8 cellular contexts compared by ENCODE assay signal in genomic region chr5:7754997-7755596, GRCh38.
DNase-seq lines count a peak whose midpoint lies in the region; ATAC-seq and TF ChIP-seq lines count a peak whose summit lies in the region.

No MANE protein-coding gene starts in this region.

- no peak overlapping the region for H2AK5ac ChIP-seq in mesendoderm (ENCODE audit: low read length)

- no peak overlapping the region for H3K23ac ChIP-seq in mesendoderm (ENCODE audit: low read length)

- intact Hi-C loops in upper lobe of right lung (cut with DNase I): no loop called here

- H3K36me3 ChIP-seq in mesendoderm (ENCODE audit: control insufficient read depth, insufficient read depth, low read length): no peaks in the 10 kb centered on the region
- H3K36me3 ChIP-seq in upper lobe of right lung: no peaks in the 10 kb centered on the region

- H3K56ac ChIP-seq in mesendoderm (ENCODE audit: low read length): no peak overlapping the region

- no peak overlapping the region for H3K4me3 ChIP-seq in Jurkat, Clone E6-1 (ENCODE audit: low read length)
- H3K4me3 ChIP-seq in mesendoderm (ENCODE audit: low read length) (no peak overlapping the region), upper lobe of right lung (no peak overlapping the region)

- no peak overlapping the region for H2BK15ac ChIP-seq in mesendoderm (replicated peaks; ENCODE audit: low read depth)

- peak; percentile 3 for DNase-seq in NCI-H2227 (lab: John Stamatoyannopoulos, UW; ENCODE audit: unreplicated experiment)
- no peak for DNase-seq in NCI-H2227 treated with DMSO at 0.1 percent for 48 hours (lab: John Stamatoyannopoulos, UW)
- DNase-seq in Jurkat, Clone E6-1 (ENCODE audit: low read depth, low spot score): peak; percentile 26
- peak; percentile 71 for DNase-seq in RKO (ENCODE audit: low spot score)
- peak; percentile 38 for DNase-seq in cerebellar cortex (ENCODE audit: low spot score)
- DNase-seq in mesendoderm: peak; percentile 83
- peak; percentile 86 for DNase-seq in upper lobe of right lung

- H3K27me3 ChIP-seq in mesendoderm (ENCODE audit: insufficient read depth, low read length, poor library complexity): no peaks in the 10 kb centered on the region
- H3K27me3 ChIP-seq in upper lobe of right lung: peaks cover 7% of the 10 kb centered on the region

- peak; percentile 87 for ATAC-seq in GM21528 (IDR thresholded peaks at IDR 0.05; ENCODE audit: low FRiP score, unreplicated experiment)
- ATAC-seq in upper lobe of right lung: peak; percentile 94

- no peaks in the 10 kb centered on the region for H3K79me2 ChIP-seq in mesendoderm (ENCODE audit: control insufficient read depth, insufficient read depth, low read length)

- H3K27ac ChIP-seq in mesendoderm (ENCODE audit: low read depth, low read length): no peak overlapping the region
- H3K27ac ChIP-seq in upper lobe of right lung: no peak overlapping the region

- no peak overlapping the region for H4K5ac ChIP-seq in mesendoderm (ENCODE audit: low read length)

- H3K4me1 ChIP-seq in mesendoderm (ENCODE audit: control insufficient read depth, low read depth, low read length) (peaks cover 2% of the 10 kb centered on the region), upper lobe of right lung (no peaks in the 10 kb centered on the region)

- no peaks in the 10 kb centered on the region for H3K79me1 ChIP-seq in mesendoderm (ENCODE audit: low read length)

- no peak overlapping the region for H2BK120ac ChIP-seq in mesendoderm (ENCODE audit: low read depth, low read length)

- H3K18ac ChIP-seq in mesendoderm (ENCODE audit: low read length): no peak overlapping the region

- no peaks in the 10 kb centered on the region for H3K9me3 ChIP-seq in upper lobe of right lung

- peak; percentile 69 for TF ChIP-seq CTCF in upper lobe of right lung (IDR thresholded peaks at IDR 0.05)

- no peak overlapping the region for H3K4me2 ChIP-seq in mesendoderm (ENCODE audit: low read length)

- H2BK5ac ChIP-seq in mesendoderm (ENCODE audit: low read length): no peak overlapping the region

- WGBS in mesendoderm (ENCODE audit: extremely low coverage, insufficient coverage, low lambda C conversion rate): no CpG with 5 or more reads among the region's 13 CpGs

- no peak overlapping the region for H3K9ac ChIP-seq in mesendoderm (ENCODE audit: low read length)

- no peak overlapping the region for H4K8ac ChIP-seq in mesendoderm (ENCODE audit: low read depth, low read length)

- H3K4ac ChIP-seq in mesendoderm (ENCODE audit: low read depth, low read length): no peak overlapping the region
